Comparison of ENCODE assay signal across 8 cellular contexts in genomic region chr2:202238234-202239197, GRCh38. TPM values are rescaled to one million over a fixed set of nuclear protein-coding genes. Genes with fewer than 3 reads are reported as not detected.
A peak's percentile ranks its signal among the peaks of the same experiment; 100 is the strongest.
DNase-seq lines count a peak whose midpoint lies in the region; ATAC-seq and TF ChIP-seq lines count a peak whose summit lies in the region.

TSS of gene SUMO1 (minus strand) at chr2:202238597. CDS start at chr2:202238451, 146 bp downstream.

- no peaks in the 10 kb centered on the region for H3K36me3 ChIP-seq in ACC112 (ENCODE audit: insufficient read depth, low read length)
- H3K36me3 ChIP-seq in iPS-18a (ENCODE audit: control insufficient read depth, low read depth, low read length), result no peaks in the 10 kb centered on the region
- no peaks in the 10 kb centered on the region for H3K36me3 ChIP-seq in skeletal muscle satellite cell (ENCODE audit: insufficient read depth, low read length)

- peaks cover 14% of the 10 kb centered on the region for H3K4me1 ChIP-seq in ACC112 (ENCODE audit: control insufficient read depth, insufficient read depth, low read length, unreplicated experiment)
- H3K4me1 ChIP-seq in iPS-18a (ENCODE audit: control insufficient read depth, low read depth, low read length), result peaks cover 9% of the 10 kb centered on the region
- peaks cover 6% of the 10 kb centered on the region for H3K4me1 ChIP-seq in skeletal muscle satellite cell (ENCODE audit: control insufficient read depth, insufficient read depth, low read length)

- ATAC-seq in GM18870 (IDR thresholded peaks at IDR 0.05; ENCODE audit: unreplicated experiment), result peak; percentile 92
- peak; percentile 96 for ATAC-seq in HG03108 (IDR thresholded peaks at IDR 0.05; ENCODE audit: unreplicated experiment)

- no peak for TF ChIP-seq CTCF in VCaP (conservative IDR thresholded peaks at IDR 0.05)

- H3K9me3 ChIP-seq in iPS-18a (ENCODE audit: control insufficient read depth, low read depth, low read length) (no peaks in the 10 kb centered on the region), skeletal muscle satellite cell (replicated peaks; ENCODE audit: low read length) (no peaks in the 10 kb centered on the region)

- in situ Hi-C loops in T47D (cut with HindIII; ENCODE audit: low pct_unique_long_range_greater_than_20kb, low sequenced_read_pairs), result no loop called here

- peak within 1 kb of the TSS; percentile 53 for H2AFZ ChIP-seq in ACC112 (ENCODE audit: low read length, unreplicated experiment)

- H3K4me3 ChIP-seq in ACC112 (ENCODE audit: low read depth, low read length) (peak within 1 kb of the TSS; percentile 95), iPS-18a (ENCODE audit: low read length) (peak within 1 kb of the TSS; percentile 68), skeletal muscle satellite cell (ENCODE audit: low read length) (peak within 1 kb of the TSS; percentile 99)

- DNase-seq in NCI-H2196 (lab: John Stamatoyannopoulos, UW; ENCODE audit: unreplicated experiment) (peak; percentile 90), T47D (ENCODE audit: low read depth in 1 of 2, low spot score in 1 of 2) (peak; percentile 78 to 88)

- peaks cover 44% of the 10 kb centered on the region for H3K79me2 ChIP-seq in ACC112 (ENCODE audit: control insufficient read depth, insufficient read depth, low read length, unreplicated experiment)

- H3K9ac ChIP-seq in iPS-18a (ENCODE audit: low read length) (peak within 1 kb of the TSS; percentile 94), skeletal muscle satellite cell (ENCODE audit: low read depth, low read length) (peak within 1 kb of the TSS; percentile 92)

- peak within 1 kb of the TSS; percentile 61 for H3K27ac ChIP-seq in ACC112 (ENCODE audit: low read depth, low read length)
- H3K27ac ChIP-seq in VCaP, result peak within 1 kb of the TSS; percentile 81
- H3K27ac ChIP-seq in iPS-18a (ENCODE audit: low read length), result peak within 1 kb of the TSS; percentile 90

- H3K27me3 ChIP-seq in ACC112 (ENCODE audit: insufficient read depth, low read length) (no peaks in the 10 kb centered on the region), iPS-18a (ENCODE audit: control insufficient read depth, insufficient read depth, low read length) (no peaks in the 10 kb centered on the region), skeletal muscle satellite cell (ENCODE audit: control insufficient read depth, insufficient read depth, low read length) (no peaks in the 10 kb centered on the region)

- peak within 1 kb of the TSS; percentile 94 for H3K4me2 ChIP-seq in skeletal muscle satellite cell (ENCODE audit: low read length)

RNA-seq across cellular contexts. Expression of gene SUMO1, which starts in this region (rescaled TPM):
- total RNA-seq in skeletal muscle satellite cell (2012; rRNA removed), result 88.7 and 110 TPM in 2 replicates

Comparison
In these comparisons a context has a peak if more than half of its experiments do, and no peak if none do; other contexts are left out.
1. Peak in every context shown above with its lines: DNase-seq, ATAC-seq, H3K4me3 ChIP-seq and H3K27ac ChIP-seq.